ENCODE assay signal across 18 cellular contexts in the genomic region with DNA sequence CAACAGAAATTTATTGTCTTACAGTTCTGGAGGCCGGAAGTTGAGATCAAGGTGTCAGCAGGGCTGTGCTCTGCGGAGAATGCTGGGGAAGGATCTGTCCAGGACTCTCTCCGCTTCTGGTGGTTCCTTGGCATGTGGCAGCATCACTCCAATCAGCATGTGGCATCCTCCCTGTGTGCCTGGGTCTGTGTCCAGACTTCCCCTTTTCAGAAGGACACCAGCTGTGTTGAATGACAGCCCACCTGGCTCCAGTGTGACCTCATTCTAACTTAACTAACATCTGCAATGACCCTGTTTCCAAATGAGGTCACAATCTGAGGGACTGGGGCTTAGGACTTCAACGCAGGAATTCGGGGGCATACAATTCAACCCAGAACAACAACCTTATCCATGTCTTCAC.
A peak's percentile ranks its signal among the peaks of the same experiment; 100 is the strongest.
DNase-seq lines count a peak whose midpoint lies in the region; FAIRE-seq and TF ChIP-seq lines count a peak whose summit lies in the region.
"Had no signal": no experiment of that assay in that cellular context is flagged by ENCODE, and none has a peak within 500 bp of the region (broad histone marks: within the 10 kb centered on the region; RNA-seq: fewer than 3 reads in every experiment).

No MANE protein-coding gene starts in this region.

- no peaks in the 10 kb centered on the region for H3K9me3 Mint-ChIP-seq in progenitor cell of endocrine pancreas (ENCODE audit: low read depth)
- H3K9me3 Mint-ChIP-seq: GM23338 had no signal

- TF ChIP-seq CTCF in progenitor cell of endocrine pancreas (IDR thresholded peaks at IDR 0.05; ENCODE audit: unreplicated experiment) = no peak

- no peak for FAIRE-seq in GM12891 (lab: Jason Lieb, UNC)

- no peak for TF ChIP-seq POLR2A in GM12891 (IDR thresholded peaks at IDR 0.05; ENCODE audit: low read depth, low read length)

- peak overlapping the region; percentile 11 for H3K27ac Mint-ChIP-seq in progenitor cell of endocrine pancreas
- H3K27ac Mint-ChIP-seq: CD4-positive, alpha-beta T cell; GM23338 had no signal

- no peaks in the 10 kb centered on the region for H3K4me1 Mint-ChIP-seq in progenitor cell of endocrine pancreas (ENCODE audit: low read depth)

- DNase-seq in GM12891 (ENCODE audit: insufficient read length, low spot score) (no peak), NAMALWA (ENCODE audit: low spot score) (peak; percentile 22), ecto neural progenitor cell (ENCODE audit: low spot score) (peak; percentile 39), progenitor cell of endocrine pancreas (ENCODE audit: low spot score, unreplicated experiment) (no peak), activated gamma-delta T cell (lab: John Stamatoyannopoulos, UW) (no peak), A172 (ENCODE audit: low spot score) (no peak), HuH-7.5 (ENCODE audit: low spot score) (no peak)
- DNase-seq: CD4-positive, alpha-beta T cell; COR-L47; DMS79 treated with DMSO at 0.1 percent for 48 hours; MM.1S; NCI-H1417 treated with DMSO at 0.1 percent for 48 hours; NCI-H187 treated with DMSO at 0.1 percent for 48 hours; NCI-H2107; NCI-H446 treated with DMSO at 0.1 percent for 48 hours; NCI-H526 treated with DMSO at 0.1 percent for 48 hours; T-helper 1 cell had no signal

- H3K27me3 Mint-ChIP-seq in progenitor cell of endocrine pancreas = peaks cover 25% of the 10 kb centered on the region
- H3K27me3 Mint-ChIP-seq: CD4-positive, alpha-beta T cell had no signal

- no peak overlapping the region for H3K4me3 Mint-ChIP-seq in progenitor cell of endocrine pancreas (ENCODE audit: low read depth)
- H3K4me3 Mint-ChIP-seq: CD4-positive, alpha-beta T cell; GM23338 had no signal

- no peaks in the 10 kb centered on the region for H3K36me3 Mint-ChIP-seq in progenitor cell of endocrine pancreas (ENCODE audit: insufficient read depth)

TF ChIP-seq in GM12891, 5 proteins besides CTCF, POLR2A, EP300 and RAD21:
- no peak for TF ChIP-seq POLR2AphosphoS5 (IDR thresholded peaks at IDR 0.05; ENCODE audit: low read depth, low read length)
- 0 out of 2 replicates have a peak, but pooled peaks have one; percentile 24 for TF ChIP-seq SPI1 (IDR thresholded peaks at IDR 0.05; ENCODE audit: low read depth, low read length)

Comparison
In these comparisons a context has a peak if more than half of its experiments do, and no peak if none do; other contexts are left out.
1. DNase-seq: peak in NAMALWA (single experiment) and ecto neural progenitor cell (single experiment); none in GM12891 (single experiment), progenitor cell of endocrine pancreas (single experiment), activated gamma-delta T cell (single experiment), A172 (single experiment) and HuH-7.5 (single experiment).